ENCODE assay signal across 2 cellular contexts in genomic region chr1:6040859-6041415, GRCh38.
TF ChIP-seq lines count a peak whose summit lies in the region.

No MANE protein-coding gene starts in this region.

TF ChIP-seq in SK-N-SH treated with all-trans-retinoic acid at 6 μM for 48 hours, 23 proteins besides CTCF, POLR2A, EP300 and RAD21 (continued from another document):
- TF ChIP-seq TSHZ2 (CRISPR knock-in tag; IDR thresholded peaks at IDR 0.05) (no peak), GLIS3 (CRISPR knock-in tag; IDR thresholded peaks at IDR 0.05) (no peak), ZC3H10 (CRISPR knock-in tag; IDR thresholded peaks at IDR 0.05) (no peak), PATZ1 (CRISPR knock-in tag; IDR thresholded peaks at IDR 0.05; ENCODE audit: borderline replicate concordance) (no peak), CSDC2 (CRISPR knock-in tag; IDR thresholded peaks at IDR 0.05) (no peak), BACH2 (CRISPR knock-in tag; IDR thresholded peaks at IDR 0.05; ENCODE audit: borderline replicate concordance) (no peak), ZFP30 (CRISPR knock-in tag; IDR thresholded peaks at IDR 0.05) (no peak), ZNF565 (CRISPR knock-in tag; conservative IDR thresholded peaks at IDR 0.05; ENCODE audit: low read depth) (no peak), SNAI2 (CRISPR knock-in tag; IDR thresholded peaks at IDR 0.05) (no peak), CSRNP3 (CRISPR knock-in tag; IDR thresholded peaks at IDR 0.05) (no peak), CREB5 (CRISPR knock-in tag; IDR thresholded peaks at IDR 0.05; ENCODE audit: low read depth) (no peak), POU6F1 (CRISPR knock-in tag; IDR thresholded peaks at IDR 0.05; ENCODE audit: borderline replicate concordance, low read depth) (no peak), PPARA (CRISPR knock-in tag; IDR thresholded peaks at IDR 0.05; ENCODE audit: borderline replicate concordance) (no peak), ZNF70 (CRISPR knock-in tag; IDR thresholded peaks at IDR 0.05) (no peak), ESRRG (CRISPR knock-in tag; IDR thresholded peaks at IDR 0.05) (no peak)
TF ChIP-seq in SK-N-SH treated with all-trans-retinoic acid at 6 μM for 48 hours: peak in this region for 0.

TF ChIP-seq in SK-N-SH, 30 proteins besides CTCF, POLR2A, EP300 and RAD21 (continued from another document):
- TF ChIP-seq REST (IDR thresholded peaks at IDR 0.05; ENCODE audit: low read depth, low read length), result no peak
- TF ChIP-seq GABPA (IDR thresholded peaks at IDR 0.05; ENCODE audit: low read depth), result no peak
- no peak for TF ChIP-seq USF2 (IDR thresholded peaks at IDR 0.05; ENCODE audit: borderline replicate concordance, low read depth, low read length)
- no peak for TF ChIP-seq EZH2phosphoT487 (IDR thresholded peaks at IDR 0.05; ENCODE audit: borderline replicate concordance, low read depth)
- no peak for TF ChIP-seq MEF2A (IDR thresholded peaks at IDR 0.05; ENCODE audit: borderline replicate concordance, low read depth)
- TF ChIP-seq GATA2 (CRISPR knock-in tag; IDR thresholded peaks at IDR 0.05), result no peak
- TF ChIP-seq RFX5 (IDR thresholded peaks at IDR 0.05; ENCODE audit: low read length), result no peak
- TF ChIP-seq FOXM1 (IDR thresholded peaks at IDR 0.05; ENCODE audit: low read depth), result no peak
- TF ChIP-seq MXI1 (IDR thresholded peaks at IDR 0.05; ENCODE audit: low read depth, low read length), result no peak
- TF ChIP-seq NRF1 (IDR thresholded peaks at IDR 0.05; ENCODE audit: low read depth, low read length), result no peak
- no peak for TF ChIP-seq TEAD4 (IDR thresholded peaks at IDR 0.05; ENCODE audit: borderline replicate concordance, insufficient read depth)
- no peak for TF ChIP-seq PBX3 (IDR thresholded peaks at IDR 0.05)
- no peak for TF ChIP-seq ZBTB33 (IDR thresholded peaks at IDR 0.05; ENCODE audit: borderline replicate concordance, low read depth)
TF ChIP-seq in SK-N-SH: peak in this region for 0.
